10 cellular contexts compared by ENCODE assay signal in genomic region chr5:16585028-16585667, GRCh38. TPM values are rescaled to one million over a fixed set of nuclear protein-coding genes. Genes with fewer than 3 reads are reported as not detected.
A peak's percentile ranks its signal among the peaks of the same experiment; 100 is the strongest.
DNase-seq lines count a peak whose midpoint lies in the region; ATAC-seq, FAIRE-seq and TF ChIP-seq lines count a peak whose summit lies in the region.
"Had no signal": no experiment of that assay in that cellular context is flagged by ENCODE, and none has a peak within 500 bp of the region (broad histone marks: within the 10 kb centered on the region; RNA-seq: fewer than 3 reads in every experiment).

No MANE protein-coding gene starts in this region.

- peaks cover 19% of the 10 kb centered on the region for H3K4me1 Mint-ChIP-seq in activated naive CD8-positive, alpha-beta T cell treated with anti-CD3 and anti-CD28 coated beads, Interleukin-2, amount 50 U/mL, for 24 hours

- TF ChIP-seq CTCF in GM12864 (IDR thresholded peaks at IDR 0.05; ENCODE audit: low read depth, low read length, missing control alignments) (peak; percentile 74), mucosa of descending colon (IDR thresholded peaks at IDR 0.05) (peak; percentile 52)

- intact Hi-C loops in mucosa of descending colon (cut with DNase I, micrococcal nuclease), result no loop called here

- no peak overlapping the region for H3K27ac Mint-ChIP-seq in activated naive CD8-positive, alpha-beta T cell treated with anti-CD3 and anti-CD28 coated beads, Interleukin-2, amount 50 U/mL, for 24 hours

- TF ChIP-seq POLR2A in GM12892 (IDR thresholded peaks at IDR 0.05; ENCODE audit: low read depth, low read length), result no peak

- no peaks in the 10 kb centered on the region for H3K27me3 Mint-ChIP-seq in activated naive CD8-positive, alpha-beta T cell treated with anti-CD3 and anti-CD28 coated beads, Interleukin-2, amount 50 U/mL, for 24 hours
- H3K27me3 Mint-ChIP-seq: naive B cell had no signal

- H3K36me3 ChIP-seq in mucosa of descending colon (ENCODE audit: low read depth), result no peaks in the 10 kb centered on the region
- H3K36me3 ChIP-seq: suprapubic skin had no signal

- no peaks in the 10 kb centered on the region for H3K9me3 ChIP-seq in mucosa of descending colon
- H3K9me3 ChIP-seq: suprapubic skin had no signal

- H3K4me3 ChIP-seq in GM12864 (ENCODE audit: low read depth, low read length) (no peak overlapping the region), mucosa of descending colon (no peak overlapping the region)
- H3K4me3 ChIP-seq: suprapubic skin had no signal

- H3K4me1 ChIP-seq in mucosa of descending colon (ENCODE audit: low read depth), result no peaks in the 10 kb centered on the region

- H3K9me3 Mint-ChIP-seq in activated naive CD8-positive, alpha-beta T cell treated with anti-CD3 and anti-CD28 coated beads, Interleukin-2, amount 50 U/mL, for 24 hours, result no peaks in the 10 kb centered on the region

- peaks cover 14% of the 10 kb centered on the region for H3K36me3 Mint-ChIP-seq in activated naive CD8-positive, alpha-beta T cell treated with anti-CD3 and anti-CD28 coated beads, Interleukin-2, amount 50 U/mL, for 24 hours (ENCODE audit: low read depth)

- no peak for FAIRE-seq in GM12892 (lab: Jason Lieb, UNC)

- DNase-seq in GM12864 (ENCODE audit: low read depth), result no peak
- DNase-seq in activated naive CD8-positive, alpha-beta T cell treated with anti-CD3 and anti-CD28 coated beads, Interleukin-2, amount 50 U/mL, for 24 hours, result no peak
- DNase-seq in mucosa of descending colon, result peak in 1 of 3 donors; percentile 6
- no peak for DNase-seq in NCI-H446 treated with DMSO at 0.1 percent for 48 hours (lab: John Stamatoyannopoulos, UW)
- DNase-seq in NCI-H2227 treated with DMSO at 0.1 percent for 48 hours (lab: John Stamatoyannopoulos, UW), result no peak
- DNase-seq in GM12892 (ENCODE audit: insufficient read length), result no peak
- DNase-seq in stimulated activated CD4-positive, alpha-beta T cell treated with anti-CD3 and anti-CD28 coated beads, Interleukin-2, amount 100 ng/mL, for 48 hours, result no peak
- DNase-seq: naive B cell had no signal

- peak; percentile 50 for ATAC-seq in HG02759 (IDR thresholded peaks at IDR 0.05; ENCODE audit: unreplicated experiment)
- ATAC-seq in activated naive CD8-positive, alpha-beta T cell treated with anti-CD3 and anti-CD28 coated beads, Interleukin-2, amount 50 U/mL, for 24 hours, result peak; percentile 76
- ATAC-seq in mucosa of descending colon, result peak; percentile 75

- H3K4me3 Mint-ChIP-seq in activated naive CD8-positive, alpha-beta T cell treated with anti-CD3 and anti-CD28 coated beads, Interleukin-2, amount 50 U/mL, for 24 hours, result no peak overlapping the region
- H3K4me3 Mint-ChIP-seq: naive B cell had no signal

RNA-seq across cellular contexts. Expression of gene RETREG1, which starts 31.6 kb away (rescaled TPM):
- total RNA-seq in mucosa of descending colon, result 100 to 1,000 TPM in 1 of 3 donors, 10 to 100 TPM in 2; 54.1 to 102 (median 55.8) TPM
- polyA plus RNA-seq in GM12892 (2012; ENCODE audit: missing spikeins), result 2.5 TPM
